ENCODE assay signal across 8 cellular contexts in genomic region chr6:2989332-2990178, GRCh38. TPM values are rescaled to one million over a fixed set of nuclear protein-coding genes. Genes with fewer than 3 reads are reported as not detected.
DNase-seq lines count a peak whose midpoint lies in the region; ATAC-seq and TF ChIP-seq lines count a peak whose summit lies in the region.

No MANE protein-coding gene starts in this region.

- H3K79me2 ChIP-seq in osteoblast (ENCODE audit: insufficient read depth, low read length) = no peaks in the 10 kb centered on the region

- DNase-seq in NCI-H1105 (lab: John Stamatoyannopoulos, UW) (peak; percentile 96), glutamatergic neuron (peak; percentile 70), osteoblast (ENCODE audit: insufficient read length, low spot score, missing footprints) (peak; percentile 91), tibial artery (peak; percentile 84 to 93)
- peak; percentile 76 for DNase-seq in activated naive CD8-positive, alpha-beta T cell treated with anti-CD3 and anti-CD28 coated beads for 36 hours

- H3K27me3 ChIP-seq in osteoblast (ENCODE audit: insufficient read depth, low read length) (no peaks in the 10 kb centered on the region), tibial artery (no peaks in the 10 kb centered on the region)

- peak overlapping the region; percentile 84 for H3K4me3 Mint-ChIP-seq in activated naive CD8-positive, alpha-beta T cell treated with anti-CD3 and anti-CD28 coated beads for 36 hours
- H3K4me3 Mint-ChIP-seq in glutamatergic neuron (ENCODE audit: unreplicated experiment) = peak overlapping the region; percentile 95

- H3K36me3 Mint-ChIP-seq in activated naive CD8-positive, alpha-beta T cell treated with anti-CD3 and anti-CD28 coated beads for 36 hours = peaks cover 1% of the 10 kb centered on the region
- no peaks in the 10 kb centered on the region for H3K36me3 Mint-ChIP-seq in glutamatergic neuron (ENCODE audit: unreplicated experiment)

- peak overlapping the region; percentile 72 for H2AFZ ChIP-seq in osteoblast (ENCODE audit: low read length)

- peaks cover 18% of the 10 kb centered on the region for H3K4me1 Mint-ChIP-seq in activated naive CD8-positive, alpha-beta T cell treated with anti-CD3 and anti-CD28 coated beads for 36 hours
- H3K4me1 Mint-ChIP-seq in glutamatergic neuron (ENCODE audit: low read depth, unreplicated experiment) = peaks cover 18% of the 10 kb centered on the region

- H4K20me1 ChIP-seq in osteoblast (ENCODE audit: insufficient read depth, low read length) = no peaks in the 10 kb centered on the region

- no peaks in the 10 kb centered on the region for H3K36me3 ChIP-seq in osteoblast (ENCODE audit: insufficient read depth, low read length)
- H3K36me3 ChIP-seq in tibial artery = no peaks in the 10 kb centered on the region

- H3K9me3 Mint-ChIP-seq in activated naive CD8-positive, alpha-beta T cell treated with anti-CD3 and anti-CD28 coated beads for 36 hours = no peaks in the 10 kb centered on the region
- H3K9me3 Mint-ChIP-seq in glutamatergic neuron (ENCODE audit: unreplicated experiment) = peaks cover 12% of the 10 kb centered on the region

- H3K9me3 ChIP-seq in osteoblast (ENCODE audit: low read depth, low read length) (no peaks in the 10 kb centered on the region), tibial artery (no peaks in the 10 kb centered on the region)

- H3K27ac Mint-ChIP-seq in activated naive CD8-positive, alpha-beta T cell treated with anti-CD3 and anti-CD28 coated beads for 36 hours = peak overlapping the region; percentile 97
- H3K27ac Mint-ChIP-seq in glutamatergic neuron (ENCODE audit: unreplicated experiment) = peak overlapping the region; percentile 100

- ATAC-seq in HG02610 (IDR thresholded peaks at IDR 0.05; ENCODE audit: unreplicated experiment) (peak; percentile 72), SK-N-SH treated with all-trans-retinoic acid at 6 μM for 48 hours (peak; percentile 72)

- H3K4me3 ChIP-seq in GM08714 (ENCODE audit: low read length) = peak overlapping the region; percentile 92
- H3K4me3 ChIP-seq in osteoblast (ENCODE audit: insufficient read depth, low read length) = peak overlapping the region; percentile 85
- peak overlapping the region; percentile 82 to 92 for H3K4me3 ChIP-seq in tibial artery

- TF ChIP-seq CTCF in glutamatergic neuron (IDR thresholded peaks at IDR 0.05; ENCODE audit: partially characterized antibody, unreplicated experiment) (peak; percentile 3), osteoblast (IDR thresholded peaks at IDR 0.05; ENCODE audit: extremely low read depth, low read depth, low read length) (peak; percentile 15), tibial artery (IDR thresholded peaks at IDR 0.05) (no peak)

- H3K4me1 ChIP-seq in osteoblast (ENCODE audit: insufficient read depth, low read length) (peaks cover 26% of the 10 kb centered on the region), tibial artery (peaks cover 0 to 26% (median 18%) of the 10 kb centered on the region in 4 donors)

- peak overlapping the region; percentile 98 for H3K4me2 ChIP-seq in osteoblast (ENCODE audit: insufficient read depth, low read length)

- no peaks in the 10 kb centered on the region for H3K27me3 Mint-ChIP-seq in activated naive CD8-positive, alpha-beta T cell treated with anti-CD3 and anti-CD28 coated beads for 36 hours
- peaks cover 9% of the 10 kb centered on the region for H3K27me3 Mint-ChIP-seq in glutamatergic neuron (ENCODE audit: unreplicated experiment)

- H3K27ac ChIP-seq in osteoblast (ENCODE audit: low read depth, low read length) = peak overlapping the region; percentile 100
- H3K27ac ChIP-seq in tibial artery = peak overlapping the region; percentile 95 to 97

- intact Hi-C loops in tibial artery (cut with DNase I; ENCODE audit: low total_unique reads) = loop anchor here (2.0 to 5.0 kb wide), 2 partner anchors 37 to 147 kb away; partner anchors contain the start of gene SERPINB1

TF ChIP-seq in SK-N-SH treated with all-trans-retinoic acid at 6 μM for 48 hours, 23 proteins besides CTCF, POLR2A, EP300 and RAD21:
- TF ChIP-seq TSHZ2 (CRISPR knock-in tag; IDR thresholded peaks at IDR 0.05) (no peak), RARB (CRISPR knock-in tag; IDR thresholded peaks at IDR 0.05) (no peak), ZFP3 (CRISPR knock-in tag; IDR thresholded peaks at IDR 0.05) (no peak), BACH2 (CRISPR knock-in tag; IDR thresholded peaks at IDR 0.05; ENCODE audit: borderline replicate concordance) (no peak), TOX (CRISPR knock-in tag; IDR thresholded peaks at IDR 0.05; ENCODE audit: borderline replicate concordance) (no peak), PATZ1 (CRISPR knock-in tag; IDR thresholded peaks at IDR 0.05; ENCODE audit: borderline replicate concordance) (no peak)

RNA-seq across cellular contexts. Expression of gene NQO2, which starts 10.1 kb away (rescaled TPM):
- total RNA-seq in activated naive CD8-positive, alpha-beta T cell treated with anti-CD3 and anti-CD28 coated beads for 36 hours = 10 to 100 TPM; 12.8 to 13.7 TPM
- total RNA-seq in glutamatergic neuron (ENCODE audit: unreplicated experiment) = 28.1 TPM
- total RNA-seq in osteoblast = 19.7 and 45.2 TPM in 2 replicates

RNA-seq across cellular contexts. Expression of gene SERPINB6, which starts 18.2 kb away (rescaled TPM):
- 10 to 100 TPM; 54.9 to 56.0 TPM for total RNA-seq in activated naive CD8-positive, alpha-beta T cell treated with anti-CD3 and anti-CD28 coated beads for 36 hours
- total RNA-seq in glutamatergic neuron (ENCODE audit: unreplicated experiment) (14.0 TPM), osteoblast (80.7 and 83.2 TPM in 2 replicates)

Comparison
In these comparisons a context has a peak if more than half of its experiments do, and no peak if none do; other contexts are left out.
1. Peak in every context shown above with its lines: DNase-seq, ATAC-seq, H3K4me3 ChIP-seq and H3K27ac ChIP-seq.
2. CTCF ChIP-seq: peak in glutamatergic neuron (single experiment) and osteoblast (single experiment); none in tibial artery (0 of 2).